In the genomic region with DNA sequence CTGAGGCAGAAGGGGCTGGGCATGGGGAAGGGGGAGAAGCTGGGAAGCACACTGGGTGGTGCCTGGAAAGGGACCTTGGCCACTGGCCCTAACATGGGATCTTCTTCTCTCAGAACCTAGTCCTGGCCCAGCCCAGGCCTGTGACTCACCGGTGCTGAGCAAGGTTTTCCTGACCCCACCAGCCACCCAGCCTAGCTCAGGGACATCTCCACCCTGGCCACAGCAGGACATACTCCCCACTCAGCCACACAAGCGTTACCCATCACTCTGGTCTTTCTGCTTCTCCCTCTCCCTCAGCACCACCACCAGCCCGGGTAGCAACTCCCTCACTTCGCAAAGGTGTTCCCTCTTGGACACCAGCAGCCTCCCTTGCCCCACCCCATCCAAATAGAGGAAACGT, we compare ENCODE assay signal across 15 cellular contexts. TPM values are rescaled to one million over a fixed set of nuclear protein-coding genes. Genes with fewer than 3 reads are reported as not detected.
DNase-seq lines count a peak whose midpoint lies in the region; ATAC-seq, FAIRE-seq and TF ChIP-seq lines count a peak whose summit lies in the region.
"Had no signal": no experiment of that assay in that cellular context is flagged by ENCODE, and none has a peak within 500 bp of the region (broad histone marks: within the 10 kb centered on the region; RNA-seq: fewer than 3 reads in every experiment).

No MANE protein-coding gene starts in this region.

- 65% methylated on average over 4 of the region's 5 CpGs; no CpG with 5 or more reads in 1 of the 2 donors for WGBS in gastroesophageal sphincter (ENCODE audit: low coverage in 1 of 2), 2 donors

- CTCF ChIA-PET in HCT116 (lab: Charles Lee): interaction anchor here (1.2 kb wide), 1 partner anchor 14 kb away, joined by 4 read pairs; no protein-coding TSS in a partner anchor

- H3K4me3 ChIP-seq in HCT116 (replicated peaks in 1 of 2; ENCODE audit: low read depth in 1 of 2, low read length in 2 of 2) (no peak overlapping the region), gastroesophageal sphincter (no peak overlapping the region), muscle layer of colon (ENCODE audit: low read depth in 1 of 2, low read length in 2 of 2) (peak overlapping the region in 1 of 2 donors; percentile 62), thoracic aorta (no peak overlapping the region)
- H3K4me3 ChIP-seq: skin epidermis had no signal

- no peak overlapping the region for H3K4me2 ChIP-seq in HCT116 (ENCODE audit: low read length)

- TF ChIP-seq CTCF in HCT116 (IDR thresholded peaks at IDR 0.05 in 2 of 3, conservative IDR thresholded peaks at IDR 0.05 in 1 of 3; ENCODE audit: borderline replicate concordance in 1 of 3, insufficient read depth in 1 of 3, low read depth in 2 of 3, low read length in 2 of 3) (no peak), gastroesophageal sphincter (IDR thresholded peaks at IDR 0.05) (no peak), thoracic aorta (IDR thresholded peaks at IDR 0.05) (no peak), GM10266 (IDR thresholded peaks at IDR 0.05; ENCODE audit: control insufficient read depth, insufficient read depth, low read depth, missing control alignments) (no peak)

- H3K36me3 ChIP-seq in HCT116 (ENCODE audit: control insufficient read depth in 1 of 2, insufficient read depth in 2 of 2, low read length in 2 of 2) (no peaks in the 10 kb centered on the region), gastroesophageal sphincter (no peaks in the 10 kb centered on the region), muscle layer of colon (ENCODE audit: insufficient read depth, low read length) (no peaks in the 10 kb centered on the region), thoracic aorta (peaks cover 10% of the 10 kb centered on the region)

- intact Hi-C loops in HCT116 (cut with micrococcal nuclease): no loop called here

- no peaks in the 10 kb centered on the region for H3K9me2 ChIP-seq in HCT116 (ENCODE audit: insufficient read depth)

- TF ChIP-seq POLR2A in HCT116 (IDR thresholded peaks at IDR 0.05; ENCODE audit: borderline replicate concordance, extremely low read depth, insufficient read depth, insufficient read length): no peak
- no peak for TF ChIP-seq POLR2A in gastroesophageal sphincter (IDR thresholded peaks at IDR 0.05)
- TF ChIP-seq POLR2A in H54 (IDR thresholded peaks at IDR 0.05; ENCODE audit: low read depth, low read length): no peak

- H3K9ac ChIP-seq in HCT116 (ENCODE audit: low read length) (no peak overlapping the region), muscle layer of colon (ENCODE audit: low read length) (no peak overlapping the region)

- H4K20me1 ChIP-seq in HCT116 (ENCODE audit: insufficient read depth): no peaks in the 10 kb centered on the region

- RAD21 ChIA-PET in HCT116 (lab: Charles Lee; ENCODE audit: low non-redundant PET in 1 of 2, low total read pairs in 2 of 2, uncharacterized antibody in 2 of 2, unreplicated experiment in 2 of 2): no interaction called here

- ATAC-seq in HCT116: peak; percentile 39
- ATAC-seq in gastroesophageal sphincter: peak; percentile 73
- peak; percentile 14 for ATAC-seq in thoracic aorta (ENCODE audit: insufficient number of reproducible peaks, low FRiP score, low read depth)
- ATAC-seq: activated naive CD8-positive, alpha-beta T cell treated with anti-CD3 and anti-CD28 coated beads, Interleukin-2, amount 50 U/mL, for 24 hours; WTC11 had no signal

- FAIRE-seq in H54 (lab: Jason Lieb, UNC): no peak
- FAIRE-seq: GM12892 had no signal

- no peaks in the 10 kb centered on the region for H3K9me3 ChIP-seq in HCT116 (ENCODE audit: control insufficient read depth in 1 of 2, insufficient read depth in 1 of 2, low read depth in 1 of 2, low read length in 2 of 2)
- H3K9me3 ChIP-seq in gastroesophageal sphincter: no peaks in the 10 kb centered on the region
- H3K9me3 ChIP-seq in muscle layer of colon (ENCODE audit: low read length): no peaks in the 10 kb centered on the region
- no peaks in the 10 kb centered on the region for H3K9me3 ChIP-seq in thoracic aorta
- H3K9me3 ChIP-seq: tibial nerve had no signal

- no peaks in the 10 kb centered on the region for H3K79me2 ChIP-seq in HCT116 (ENCODE audit: insufficient read depth, low read length)

- DNase-seq in HCT116 (ENCODE audit: low read depth, low spot score) (no peak), thoracic aorta (ENCODE audit: low spot score) (no peak), GM10266 (ENCODE audit: extremely low spot score) (no peak), NCI-H748 treated with DMSO at 0.1 percent for 48 hours (lab: John Stamatoyannopoulos, UW) (no peak), H54 (ENCODE audit: insufficient read length, low spot score) (no peak), NCI-H526 (lab: John Stamatoyannopoulos, UW) (no peak)
- DNase-seq: activated naive CD8-positive, alpha-beta T cell treated with anti-CD3 and anti-CD28 coated beads, Interleukin-2, amount 50 U/mL, for 24 hours; KG1; NCI-H1436 had no signal

- BruUV-seq in HCT116 (replicated peaks; lab: Mats Ljungman, UMichigan): no TSS peak

- no peak overlapping the region for H2AFZ ChIP-seq in HCT116 (ENCODE audit: low read depth, low read length, poor library complexity, severe bottlenecking)

- H3K27me3 ChIP-seq in HCT116 (ENCODE audit: insufficient read depth, low read length) (no peaks in the 10 kb centered on the region), gastroesophageal sphincter (no peaks in the 10 kb centered on the region), muscle layer of colon (ENCODE audit: control insufficient read depth in 1 of 2, insufficient read depth in 2 of 2, low read length in 2 of 2) (no peaks in the 10 kb centered on the region), thoracic aorta (replicated peaks; ENCODE audit: insufficient read depth) (no peaks in the 10 kb centered on the region)

- POLR2A ChIA-PET in HCT116 (lab: Charles Lee): no interaction called here

- TF ChIP-seq RAD21 in HCT116 (IDR thresholded peaks at IDR 0.05; ENCODE audit: low read depth): no peak

- peaks cover 2 to 14% of the 10 kb centered on the region in 2 experiments; a peak in 2 of 4 replicates for H3K4me1 ChIP-seq in HCT116 (ENCODE audit: control insufficient read depth in 1 of 2, insufficient read depth in 2 of 2, low read length in 2 of 2)
- peaks cover 0 to 76% (median 36%) of the 10 kb centered on the region in 3 donors for H3K4me1 ChIP-seq in gastroesophageal sphincter
- peaks cover 48% of the 10 kb centered on the region for H3K4me1 ChIP-seq in muscle layer of colon (ENCODE audit: insufficient read depth, low read length)
- peaks cover 27 to 64% of the 10 kb centered on the region in 2 donors for H3K4me1 ChIP-seq in thoracic aorta (ENCODE audit: control insufficient read depth in 1 of 2, low read depth in 2 of 2)

- TF ChIP-seq EP300 in gastroesophageal sphincter (IDR thresholded peaks at IDR 0.05): no peak

- H3K27ac ChIP-seq in HCT116 (ENCODE audit: low read depth, low read length) (no peak overlapping the region), gastroesophageal sphincter (peak overlapping the region in 3 of 4 donors; percentile 90 to 97 (median 92)), muscle layer of colon (ENCODE audit: low read depth, low read length) (peak overlapping the region; percentile 86), thoracic aorta (peak overlapping the region in 1 of 2 donors; percentile 57)

TF ChIP-seq in HCT116, 20 proteins besides CTCF, POLR2A, EP300 and RAD21:
- TF ChIP-seq, protein P1, sequence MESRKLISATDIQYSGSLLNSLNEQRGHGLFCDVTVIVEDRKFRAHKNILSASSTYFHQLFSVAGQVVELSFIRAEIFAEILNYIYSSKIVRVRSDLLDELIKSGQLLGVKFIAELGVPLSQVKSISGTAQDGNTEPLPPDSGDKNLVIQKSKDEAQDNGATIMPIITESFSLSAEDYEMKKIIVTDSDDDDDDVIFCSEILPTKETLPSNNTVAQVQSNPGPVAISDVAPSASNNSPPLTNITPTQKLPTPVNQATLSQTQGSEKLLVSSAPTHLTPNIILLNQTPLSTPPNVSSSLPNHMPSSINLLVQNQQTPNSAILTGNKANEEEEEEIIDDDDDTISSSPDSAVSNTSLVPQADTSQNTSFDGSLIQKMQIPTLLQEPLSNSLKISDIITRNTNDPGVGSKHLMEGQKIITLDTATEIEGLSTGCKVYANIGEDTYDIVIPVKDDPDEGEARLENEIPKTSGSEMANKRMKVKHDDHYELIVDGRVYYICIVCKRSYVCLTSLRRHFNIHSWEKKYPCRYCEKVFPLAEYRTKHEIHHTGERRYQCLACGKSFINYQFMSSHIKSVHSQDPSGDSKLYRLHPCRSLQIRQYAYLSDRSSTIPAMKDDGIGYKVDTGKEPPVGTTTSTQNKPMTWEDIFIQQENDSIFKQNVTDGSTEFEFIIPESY (IDR thresholded peaks at IDR 0.05; ENCODE audit: extremely low read depth, insufficient replicate concordance, low read length): no peak
- no peak for TF ChIP-seq CBX3 (IDR thresholded peaks at IDR 0.05; ENCODE audit: low read depth)

RNA-seq across cellular contexts. Expression of gene TNS1, which starts 22.8 kb away (rescaled TPM):
- total RNA-seq in HCT116 (2021; ENCODE audit: unreplicated experiment) (6.2 TPM), gastroesophageal sphincter (1,000 to 10,000 TPM in 3 of 4 donors, 100 to 1,000 TPM in 1; 825 to 2,193 (median 1,462) TPM), thoracic aorta (1,000 to 10,000 TPM; 1,836 to 2,296 TPM)
- polyA plus RNA-seq in HCT116 (2012): 2.4 TPM in 2 replicates

Comparison
In these comparisons a context has a peak if more than half of its experiments do, and no peak if none do; other contexts are left out.
1. ATAC-seq: peak in every context shown above with its lines; median percentile 73 in gastroesophageal sphincter; 39 in HCT116; 14 in thoracic aorta.
2. RNA of gene TNS1, which starts 22.8 kb away (total RNA-seq): 1,836 to 2,296 TPM in thoracic aorta and 825 to 2,193 TPM in gastroesophageal sphincter; 6.2 TPM in HCT116 (single experiment); every median in the first group is over 100 times any median in the second.